Comparison of ENCODE assay signal across 17 cellular contexts in genomic region chr4:7041246-7041645, GRCh38. TPM values are rescaled to one million over a fixed set of nuclear protein-coding genes. Genes with fewer than 3 reads are reported as not detected.
DNase-seq lines count a peak whose midpoint lies in the region; ATAC-seq, FAIRE-seq and TF ChIP-seq lines count a peak whose summit lies in the region.
"Had no signal": no experiment of that assay in that cellular context is flagged by ENCODE, and none has a peak within 500 bp of the region (broad histone marks: within the 10 kb centered on the region; RNA-seq: fewer than 3 reads in every experiment).

No MANE protein-coding gene starts in this region.

- H3K27ac ChIP-seq in HepG2 (ENCODE audit: extremely low read length, insufficient read depth, low read length) (no peak overlapping the region), right lobe of liver (no peak overlapping the region)
- H3K27ac ChIP-seq: ovary had no signal

- H3K9ac ChIP-seq in HepG2 (ENCODE audit: insufficient read depth, low read depth, low read length) (no peak overlapping the region), adipocyte (ENCODE audit: low read length) (peak overlapping the region; percentile 87), mucosa of stomach (ENCODE audit: low read length) (peak overlapping the region; percentile 41)

- H3K27me3 ChIP-seq in HepG2 (ENCODE audit: control insufficient read depth in 1 of 2, insufficient read depth in 2 of 2, low read length in 2 of 2) (peaks cover 0 to 5% of the 10 kb centered on the region in 2 experiments; a peak in 1 of 5 replicates), right lobe of liver (no peaks in the 10 kb centered on the region), adipocyte (replicated peaks; ENCODE audit: control insufficient read depth, insufficient read depth, low read length) (no peaks in the 10 kb centered on the region), mucosa of stomach (ENCODE audit: control insufficient read depth, insufficient read depth, low read length) (no peaks in the 10 kb centered on the region)
- H3K27me3 ChIP-seq: ovary, stomach had no signal

- no peak overlapping the region for H2AFZ ChIP-seq in HepG2 (ENCODE audit: low read length)

- H3K36me3 Mint-ChIP-seq in stimulated activated effector memory CD8-positive, alpha-beta T cell treated with anti-CD3 and anti-CD28 coated beads, Interleukin-12 subunit alpha, Interleukin-12 subunit beta, amount 100 ng/mL, for 72 hours = peaks cover 18% of the 10 kb centered on the region

- H3K36me3 ChIP-seq in HepG2 (replicated peaks in 1 of 2; ENCODE audit: control insufficient read depth in 1 of 2, insufficient read depth in 2 of 2, low read length in 2 of 2) (no peaks in the 10 kb centered on the region; a peak in 1 of 5 replicates), right lobe of liver (no peaks in the 10 kb centered on the region), adipocyte (ENCODE audit: control insufficient read depth, insufficient read depth, low read length, severe bottlenecking) (no peaks in the 10 kb centered on the region), mucosa of stomach (ENCODE audit: control insufficient read depth, insufficient read depth, low read length) (no peaks in the 10 kb centered on the region)
- H3K36me3 ChIP-seq: ovary, stomach had no signal

- POLR2A ChIA-PET in HepG2 (lab: Yijun Ruan, JAX) = interaction anchor here (5.6 kb wide), 1 partner anchor 26 kb away, joined by 64 read pairs; the partner anchor contains the start of gene GRPEL1

- in situ Hi-C loops in HepG2 (cut with HindIII; ENCODE audit: extremely low pct_ligation_motif_present, low pct_unique_long_range_greater_than_20kb) = no loop called here

- TF ChIP-seq EP300 in HepG2 (IDR thresholded peaks at IDR 0.05; ENCODE audit: low read depth in 2 of 2, low read length in 2 of 2) (no peak), HepG2 (CRISPR knock-in tag; IDR thresholded peaks at IDR 0.05; ENCODE audit: borderline replicate concordance) (no peak)

- intact Hi-C loops in HepG2 (cut with micrococcal nuclease; ENCODE audit: unreplicated experiment) (loop anchor here (10.0 kb wide), 1 partner anchor 136 kb away; the partner anchor contains the start of gene TBC1D14), right lobe of liver (cut with DNase I) (no loop called here)

- DNase-seq in HepG2 (ENCODE audit: low spot score) (no peak), right lobe of liver (no peak), adipocyte (ENCODE audit: low read depth) (no peak), NCI-H187 treated with DMSO at 0.1 percent for 48 hours (lab: John Stamatoyannopoulos, UW) (no peak), erythroblast (lab: John Stamatoyannopoulos, UW) (no peak), DMS53 (lab: John Stamatoyannopoulos, UW) (no peak)
- DNase-seq in stimulated activated effector memory CD8-positive, alpha-beta T cell treated with anti-CD3 and anti-CD28 coated beads, Interleukin-12 subunit alpha, Interleukin-12 subunit beta, amount 100 ng/mL, for 72 hours (ENCODE audit: low spot score in 2 of 2) = no peak
- DNase-seq: activated effector memory CD4-positive, alpha-beta T cell treated with Interleukin-2 at 50 U/mL for 16 hours; amygdala; endodermal cell; mesendoderm; MM.1S; stimulated activated CD4-positive, alpha-beta T cell treated with anti-CD3 and anti-CD28 coated beads, Interleukin-2, amount 100 ng/mL, for 24 hours; stomach had no signal

- ATAC-seq in HepG2 (no peak), right lobe of liver (no peak)
- no peak for ATAC-seq in stimulated activated effector memory CD8-positive, alpha-beta T cell treated with anti-CD3 and anti-CD28 coated beads, Interleukin-12 subunit alpha, Interleukin-12 subunit beta, amount 100 ng/mL, for 72 hours
- ATAC-seq: sciatic nerve had no signal

- peak overlapping the region; percentile 92 for H3K4me3 Mint-ChIP-seq in stimulated activated effector memory CD8-positive, alpha-beta T cell treated with anti-CD3 and anti-CD28 coated beads, Interleukin-12 subunit alpha, Interleukin-12 subunit beta, amount 100 ng/mL, for 72 hours

- peaks cover 36% of the 10 kb centered on the region for H3K4me1 Mint-ChIP-seq in stimulated activated effector memory CD8-positive, alpha-beta T cell treated with anti-CD3 and anti-CD28 coated beads, Interleukin-12 subunit alpha, Interleukin-12 subunit beta, amount 100 ng/mL, for 72 hours

- peaks cover 29% of the 10 kb centered on the region for H3K79me2 ChIP-seq in HepG2 (ENCODE audit: insufficient read depth, low read length)

- CTCF ChIA-PET in HepG2 (lab: Yijun Ruan, JAX; ENCODE audit: low intra/inter-chr PET ratio, low total read pairs) = no interaction called here

- no peak overlapping the region for H3K27ac Mint-ChIP-seq in stimulated activated effector memory CD8-positive, alpha-beta T cell treated with anti-CD3 and anti-CD28 coated beads, Interleukin-12 subunit alpha, Interleukin-12 subunit beta, amount 100 ng/mL, for 72 hours
- H3K27ac Mint-ChIP-seq: endodermal cell had no signal

- no peak for TF ChIP-seq POLR2A in HepG2 (IDR thresholded peaks at IDR 0.05; ENCODE audit: insufficient read depth in 1 of 2, low read depth in 2 of 2, low read length in 2 of 2)
- no peak for TF ChIP-seq POLR2A in right lobe of liver (IDR thresholded peaks at IDR 0.05)
- TF ChIP-seq POLR2A in erythroblast (IDR thresholded peaks at IDR 0.05; ENCODE audit: low read length) = no peak

- H3K9me3 ChIP-seq in HepG2 (ENCODE audit: low read length) (no peaks in the 10 kb centered on the region), right lobe of liver (no peaks in the 10 kb centered on the region), adipocyte (ENCODE audit: control insufficient read depth, low read length) (no peaks in the 10 kb centered on the region), mucosa of stomach (ENCODE audit: control insufficient read depth, low read length) (no peaks in the 10 kb centered on the region)
- H3K9me3 ChIP-seq: ovary, stomach had no signal

- no peak for TF ChIP-seq RAD21 in HepG2 (CRISPR knock-in tag; IDR thresholded peaks at IDR 0.05)

- H3K9me3 Mint-ChIP-seq in stimulated activated effector memory CD8-positive, alpha-beta T cell treated with anti-CD3 and anti-CD28 coated beads, Interleukin-12 subunit alpha, Interleukin-12 subunit beta, amount 100 ng/mL, for 72 hours = no peaks in the 10 kb centered on the region
- H3K9me3 Mint-ChIP-seq: endodermal cell had no signal

- BruUV-seq in HepG2 (replicated peaks; lab: Mats Ljungman, UMichigan) = TSS peak; percentile 54

- TF ChIP-seq CTCF in HepG2 (CRISPR knock-in tag; IDR thresholded peaks at IDR 0.05) (no peak), right lobe of liver (IDR thresholded peaks at IDR 0.05) (no peak)

- 86% methylated on average over 19 of the region's 19 CpGs for WGBS in HepG2 (ENCODE audit: low lambda C conversion rate)
- WGBS in right lobe of liver (ENCODE audit: insufficient coverage, low coverage, low lambda C conversion rate, missing lambda C conversion rate) = 90% methylated on average over 11 of the region's 19 CpGs

- H3K4me2 ChIP-seq in HepG2 (ENCODE audit: low read depth, low read length) = no peak overlapping the region

- H3K4me1 ChIP-seq in HepG2 (ENCODE audit: insufficient read depth, low read length) (peaks cover 54% of the 10 kb centered on the region), right lobe of liver (peaks cover 0 to 26% (median 12%) of the 10 kb centered on the region in 4 donors), adipocyte (ENCODE audit: control insufficient read depth, insufficient read depth, low read length) (peaks cover 32% of the 10 kb centered on the region), mucosa of stomach (ENCODE audit: control insufficient read depth, insufficient read depth, low read length) (peaks cover 34% of the 10 kb centered on the region)

- FAIRE-seq in HepG2 (lab: Jason Lieb, UNC) = no peak

- H4K20me1 ChIP-seq in HepG2 (ENCODE audit: insufficient read depth, low read length) = 0 out of 2 replicates have a peak, but pooled peaks cover 3% of the 10 kb centered on the region

- H3K4me3 ChIP-seq in HepG2 (replicated peaks in 1 of 3; ENCODE audit: insufficient read depth in 1 of 3, low read depth in 2 of 3, low read length in 3 of 3) (no peak overlapping the region), right lobe of liver (no peak overlapping the region), adipocyte (ENCODE audit: low read length) (no peak overlapping the region), mucosa of stomach (ENCODE audit: low read length) (no peak overlapping the region)

RNA-seq across cellular contexts. Expression of gene TADA2B, which starts 1.9 kb away (rescaled TPM):
- total RNA-seq in HepG2 (2016; rRNA removed; fragmentation: Illumina TruSeq; extraction: Trizol) (8.6 and 8.9 TPM in 2 replicates), right lobe of liver (10 to 100 TPM; 12.1 to 16.3 (median 14.0) TPM)
- total RNA-seq in HepG2 (2016; cell fraction: cytosol; rRNA removed; fragmentation: Illumina TruSeq; extraction: Trizol; ENCODE audit: low read depth) = 2.2 and 3.1 TPM in 2 replicates
- total RNA-seq in HepG2 (2016; cell fraction: insoluble cytoplasmic fraction; rRNA removed; fragmentation: Illumina TruSeq; extraction: Trizol) = 7.2 and 8.0 TPM in 2 replicates
- 11.2 and 13.1 TPM in 2 replicates for total RNA-seq in HepG2 (2016; cell fraction: membrane; rRNA removed; fragmentation: Illumina TruSeq; extraction: Trizol)
- total RNA-seq in HepG2 (2016; cell fraction: nucleus; rRNA removed; fragmentation: Illumina TruSeq; extraction: Trizol) = 5.6 and 5.9 TPM in 2 replicates
- polyA plus RNA-seq in HepG2 (2011; rRNA removed) = 4.6 and 5.1 TPM in 2 replicates
- polyA plus RNA-seq in HepG2 (2011; cell fraction: cytosol; rRNA removed) = 5.0 and 5.2 TPM in 2 replicates
- 5.8 and 6.6 TPM in 2 replicates for polyA plus RNA-seq in HepG2 (2011; cell fraction: nucleus; rRNA removed)
- 8.0 and 9.4 TPM in 2 replicates for polyA plus RNA-seq in HepG2 (2012)
- polyA plus RNA-seq in HepG2 (2016; cell fraction: cytosol; fragmentation: Illumina TruSeq; extraction: Trizol; ENCODE audit: low read depth) = 2.2 and 2.7 TPM in 2 replicates
- polyA plus RNA-seq in HepG2 (2016; cell fraction: insoluble cytoplasmic fraction; fragmentation: Illumina TruSeq; extraction: Trizol; ENCODE audit: low read depth) = 10.4 and 13.0 TPM in 2 replicates
- polyA plus RNA-seq in HepG2 (2016; cell fraction: membrane; fragmentation: Illumina TruSeq; extraction: Trizol; ENCODE audit: low read depth) = 8.6 and 9.7 TPM in 2 replicates
- polyA plus RNA-seq in HepG2 (2016; cell fraction: nucleus; fragmentation: Illumina TruSeq; extraction: Trizol; ENCODE audit: insufficient read depth, low read depth) = 10.6 and 12.8 TPM in 2 replicates
- polyA minus RNA-seq in HepG2 (2011; rRNA and poly(A)+ RNA removed; ENCODE audit: low replicate concordance) = 6.9 and 14.2 TPM in 2 replicates
- polyA minus RNA-seq in HepG2 (2011; cell fraction: cytosol; rRNA and poly(A)+ RNA removed) = 3.9 and 5.1 TPM in 2 replicates
- polyA minus RNA-seq in HepG2 (2011; cell fraction: nucleus; rRNA and poly(A)+ RNA removed) = 5.9 and 6.6 TPM in 2 replicates

RNA-seq across cellular contexts. Expression of gene GRPEL1, which starts 26.6 kb away (rescaled TPM):
- total RNA-seq in HepG2 (2016; rRNA removed; fragmentation: Illumina TruSeq; extraction: Trizol) = 141 and 213 TPM in 2 replicates
- total RNA-seq in HepG2 (2016; cell fraction: cytosol; rRNA removed; fragmentation: Illumina TruSeq; extraction: Trizol; ENCODE audit: low read depth) = 24.3 and 28.6 TPM in 2 replicates
- 139 and 219 TPM in 2 replicates for total RNA-seq in HepG2 (2016; cell fraction: insoluble cytoplasmic fraction; rRNA removed; fragmentation: Illumina TruSeq; extraction: Trizol)
- 37.5 and 43.6 TPM in 2 replicates for total RNA-seq in HepG2 (2016; cell fraction: membrane; rRNA removed; fragmentation: Illumina TruSeq; extraction: Trizol)
- 48.8 and 49.5 TPM in 2 replicates for total RNA-seq in HepG2 (2016; cell fraction: nucleus; rRNA removed; fragmentation: Illumina TruSeq; extraction: Trizol)
- polyA plus RNA-seq in HepG2 (2011; rRNA removed) = 27.2 and 32.3 TPM in 2 replicates
- polyA plus RNA-seq in HepG2 (2011; cell fraction: cytosol; rRNA removed) = 30.3 and 39.4 TPM in 2 replicates
- 12.6 and 17.4 TPM in 2 replicates for polyA plus RNA-seq in HepG2 (2011; cell fraction: nucleus; rRNA removed)
- polyA plus RNA-seq in HepG2 (2012) = 52.6 and 70.0 TPM in 2 replicates
- 28.9 and 31.1 TPM in 2 replicates for polyA plus RNA-seq in HepG2 (2016; cell fraction: cytosol; fragmentation: Illumina TruSeq; extraction: Trizol; ENCODE audit: low read depth)
- 220 and 231 TPM in 2 replicates for polyA plus RNA-seq in HepG2 (2016; cell fraction: insoluble cytoplasmic fraction; fragmentation: Illumina TruSeq; extraction: Trizol; ENCODE audit: low read depth)
- polyA plus RNA-seq in HepG2 (2016; cell fraction: membrane; fragmentation: Illumina TruSeq; extraction: Trizol; ENCODE audit: low read depth) = 28.9 and 29.2 TPM in 2 replicates
- polyA plus RNA-seq in HepG2 (2016; cell fraction: nucleus; fragmentation: Illumina TruSeq; extraction: Trizol; ENCODE audit: insufficient read depth, low read depth) = 73.7 and 88.9 TPM in 2 replicates
- polyA minus RNA-seq in HepG2 (2011; rRNA and poly(A)+ RNA removed; ENCODE audit: low replicate concordance) = 23.2 and 27.5 TPM in 2 replicates
- polyA minus RNA-seq in HepG2 (2011; cell fraction: cytosol; rRNA and poly(A)+ RNA removed) = 19.1 and 25.1 TPM in 2 replicates
- 36.8 and 50.7 TPM in 2 replicates for polyA minus RNA-seq in HepG2 (2011; cell fraction: nucleus; rRNA and poly(A)+ RNA removed)
- 10 to 100 TPM; 30.0 to 49.2 (median 45.3) TPM for total RNA-seq in right lobe of liver
